In the genomic region with DNA sequence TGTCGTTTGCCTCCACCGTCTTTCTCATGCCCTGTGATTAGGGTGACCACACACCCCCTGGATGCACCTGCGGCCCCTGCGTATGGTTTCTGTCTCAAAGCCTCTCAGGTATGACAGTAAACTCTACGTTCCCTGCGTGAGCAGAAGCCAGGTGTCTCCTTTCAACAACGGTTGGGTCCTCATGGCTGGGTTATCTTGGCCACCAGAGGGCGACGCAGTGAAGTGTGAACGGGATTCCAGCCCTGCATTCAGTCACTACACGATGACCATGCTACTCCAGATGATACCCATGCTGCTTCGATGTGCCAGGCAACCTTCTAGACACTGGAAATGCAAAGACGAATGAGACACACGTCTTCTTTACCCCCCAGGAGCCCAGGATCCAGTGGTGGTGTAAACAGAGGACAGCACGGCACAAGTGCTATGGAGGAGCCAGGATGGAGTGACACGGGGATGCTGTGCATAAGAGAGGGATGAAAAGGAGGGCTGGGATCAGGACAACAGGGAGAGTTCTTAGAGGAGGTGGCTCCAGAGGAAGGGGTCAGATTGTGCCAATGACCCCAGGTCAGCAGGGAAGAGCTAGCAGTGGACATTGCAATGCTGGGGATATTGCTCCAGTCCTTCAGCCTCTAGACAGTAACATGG, we compare ENCODE assay signal across 8 cellular contexts.
DNase-seq lines count a peak whose midpoint lies in the region; ATAC-seq and TF ChIP-seq lines count a peak whose summit lies in the region.

No MANE protein-coding gene starts in this region.

- H3K36me3 ChIP-seq in cardiac muscle cell = no peaks in the 10 kb centered on the region

- ATAC-seq in Right ventricle myocardium inferior = no peak

- H3K27ac Mint-ChIP-seq in activated T-cell treated with anti-CD3 and anti-CD28 coated beads, Interleukin-2, amount 50 U/mL, for 24 hours = no peak overlapping the region
- no peak overlapping the region for H3K27ac Mint-ChIP-seq in activated T-helper 1 cell treated with anti-CD3 and anti-CD28 coated beads, Interleukin-12 subunit alpha, Interleukin-12 subunit beta, Interleukin-2, Interleukin-4 antibody, amounts not matched to agents 30 ng/mL and 10 ng/mL and 1 ng/mL, durations not matched to agents 14 hours and 24 hours and 36 hours

- TF ChIP-seq CTCF in cardiac muscle cell (IDR thresholded peaks at IDR 0.05; ENCODE audit: low read depth, low read length) = peak; percentile 33

- no peak overlapping the region for H3K27ac ChIP-seq in cardiac muscle cell

- H3K27me3 ChIP-seq in cardiac muscle cell = no peaks in the 10 kb centered on the region

- H3K4me1 Mint-ChIP-seq in activated T-cell treated with anti-CD3 and anti-CD28 coated beads, Interleukin-2, amount 50 U/mL, for 24 hours (ENCODE audit: low read depth) = no peaks in the 10 kb centered on the region
- H3K4me1 Mint-ChIP-seq in activated T-helper 1 cell treated with anti-CD3 and anti-CD28 coated beads, Interleukin-12 subunit alpha, Interleukin-12 subunit beta, Interleukin-2, Interleukin-4 antibody, amounts not matched to agents 30 ng/mL and 10 ng/mL and 1 ng/mL, durations not matched to agents 14 hours and 24 hours and 36 hours (ENCODE audit: low read depth) = no peaks in the 10 kb centered on the region

- no peak overlapping the region for H3K4me3 ChIP-seq in cardiac muscle cell

- DNase-seq in cardiac muscle cell (ENCODE audit: low read depth in 1 of 2, low spot score in 1 of 2) (peak; percentile 4 to 68), Right ventricle myocardium inferior (ENCODE audit: missing footprints) (no peak), NAMALWA (ENCODE audit: low spot score) (peak; percentile 23), hepatic stellate cell (ENCODE audit: low spot score) (peak; percentile 50), mesenteric fat pad (ENCODE audit: low spot score) (no peak)
- DNase-seq in activated T-cell treated with anti-CD3 and anti-CD28 coated beads, Interleukin-2, amount 50 U/mL, for 24 hours = peak; percentile 48
- peak; percentile 12 to 34 for DNase-seq in stimulated activated CD8-positive, alpha-beta memory T cell treated with anti-CD3 and anti-CD28 coated beads, Interleukin-2, amount 100 ng/mL, for 48 hours (ENCODE audit: low read depth in 2 of 2)
- DNase-seq in activated T-helper 1 cell treated with anti-CD3 and anti-CD28 coated beads, Interleukin-12 subunit alpha, Interleukin-12 subunit beta, Interleukin-2, Interleukin-4 antibody, amounts not matched to agents 30 ng/mL and 10 ng/mL and 1 ng/mL, durations not matched to agents 14 hours and 24 hours and 36 hours (ENCODE audit: low spot score) = no peak

- no peaks in the 10 kb centered on the region for H3K4me1 ChIP-seq in cardiac muscle cell (ENCODE audit: low read depth)

- H3K9me3 ChIP-seq in cardiac muscle cell (ENCODE audit: low read depth) = no peaks in the 10 kb centered on the region

- no peaks in the 10 kb centered on the region for H3K36me3 Mint-ChIP-seq in activated T-cell treated with anti-CD3 and anti-CD28 coated beads, Interleukin-2, amount 50 U/mL, for 24 hours (ENCODE audit: low read depth)
- no peaks in the 10 kb centered on the region for H3K36me3 Mint-ChIP-seq in activated T-helper 1 cell treated with anti-CD3 and anti-CD28 coated beads, Interleukin-12 subunit alpha, Interleukin-12 subunit beta, Interleukin-2, Interleukin-4 antibody, amounts not matched to agents 30 ng/mL and 10 ng/mL and 1 ng/mL, durations not matched to agents 14 hours and 24 hours and 36 hours (ENCODE audit: low read depth)

- intact Hi-C loops in Right ventricle myocardium inferior (cut with DNase I) = no loop called here
- intact Hi-C loops in activated T-helper 1 cell treated with anti-CD3 and anti-CD28 coated beads, Interleukin-12 subunit alpha, Interleukin-12 subunit beta, Interleukin-2, Interleukin-4 antibody, amounts not matched to agents 30 ng/mL and 10 ng/mL and 1 ng/mL, durations not matched to agents 14 hours and 24 hours and 36 hours (cut with micrococcal nuclease) = loop anchor here (1.0 kb wide), 1 partner anchor 204 kb away; no protein-coding TSS in a partner anchor

- H3K4me3 Mint-ChIP-seq in activated T-cell treated with anti-CD3 and anti-CD28 coated beads, Interleukin-2, amount 50 U/mL, for 24 hours = no peak overlapping the region
- H3K4me3 Mint-ChIP-seq in activated T-helper 1 cell treated with anti-CD3 and anti-CD28 coated beads, Interleukin-12 subunit alpha, Interleukin-12 subunit beta, Interleukin-2, Interleukin-4 antibody, amounts not matched to agents 30 ng/mL and 10 ng/mL and 1 ng/mL, durations not matched to agents 14 hours and 24 hours and 36 hours = no peak overlapping the region

- peaks cover 28% of the 10 kb centered on the region for H3K27me3 Mint-ChIP-seq in activated T-cell treated with anti-CD3 and anti-CD28 coated beads, Interleukin-2, amount 50 U/mL, for 24 hours
- peaks cover 15% of the 10 kb centered on the region for H3K27me3 Mint-ChIP-seq in activated T-helper 1 cell treated with anti-CD3 and anti-CD28 coated beads, Interleukin-12 subunit alpha, Interleukin-12 subunit beta, Interleukin-2, Interleukin-4 antibody, amounts not matched to agents 30 ng/mL and 10 ng/mL and 1 ng/mL, durations not matched to agents 14 hours and 24 hours and 36 hours (ENCODE audit: insufficient read depth)

- no peaks in the 10 kb centered on the region for H3K9me3 Mint-ChIP-seq in activated T-cell treated with anti-CD3 and anti-CD28 coated beads, Interleukin-2, amount 50 U/mL, for 24 hours
- no peaks in the 10 kb centered on the region for H3K9me3 Mint-ChIP-seq in activated T-helper 1 cell treated with anti-CD3 and anti-CD28 coated beads, Interleukin-12 subunit alpha, Interleukin-12 subunit beta, Interleukin-2, Interleukin-4 antibody, amounts not matched to agents 30 ng/mL and 10 ng/mL and 1 ng/mL, durations not matched to agents 14 hours and 24 hours and 36 hours

Comparison
In these comparisons a context has a peak if more than half of its experiments do, and no peak if none do; other contexts are left out.
1. DNase-seq: peak in cardiac muscle cell (2 of 2), NAMALWA (single experiment), activated T-cell treated with anti-CD3 and anti-CD28 coated beads, Interleukin-2, amount 50 U/mL, for 24 hours (single experiment), hepatic stellate cell (single experiment) and stimulated activated CD8-positive, alpha-beta memory T cell treated with anti-CD3 and anti-CD28 coated beads, Interleukin-2, amount 100 ng/mL, for 48 hours (2 of 2); none in Right ventricle myocardium inferior (single experiment), mesenteric fat pad (single experiment) and activated T-helper 1 cell treated with anti-CD3 and anti-CD28 coated beads, Interleukin-12 subunit alpha, Interleukin-12 subunit beta, Interleukin-2, Interleukin-4 antibody, amounts not matched to agents 30 ng/mL and 10 ng/mL and 1 ng/mL, durations not matched to agents 14 hours and 24 hours and 36 hours (single experiment).